ENCODE assay signal across 2 cellular contexts in the genomic region with DNA sequence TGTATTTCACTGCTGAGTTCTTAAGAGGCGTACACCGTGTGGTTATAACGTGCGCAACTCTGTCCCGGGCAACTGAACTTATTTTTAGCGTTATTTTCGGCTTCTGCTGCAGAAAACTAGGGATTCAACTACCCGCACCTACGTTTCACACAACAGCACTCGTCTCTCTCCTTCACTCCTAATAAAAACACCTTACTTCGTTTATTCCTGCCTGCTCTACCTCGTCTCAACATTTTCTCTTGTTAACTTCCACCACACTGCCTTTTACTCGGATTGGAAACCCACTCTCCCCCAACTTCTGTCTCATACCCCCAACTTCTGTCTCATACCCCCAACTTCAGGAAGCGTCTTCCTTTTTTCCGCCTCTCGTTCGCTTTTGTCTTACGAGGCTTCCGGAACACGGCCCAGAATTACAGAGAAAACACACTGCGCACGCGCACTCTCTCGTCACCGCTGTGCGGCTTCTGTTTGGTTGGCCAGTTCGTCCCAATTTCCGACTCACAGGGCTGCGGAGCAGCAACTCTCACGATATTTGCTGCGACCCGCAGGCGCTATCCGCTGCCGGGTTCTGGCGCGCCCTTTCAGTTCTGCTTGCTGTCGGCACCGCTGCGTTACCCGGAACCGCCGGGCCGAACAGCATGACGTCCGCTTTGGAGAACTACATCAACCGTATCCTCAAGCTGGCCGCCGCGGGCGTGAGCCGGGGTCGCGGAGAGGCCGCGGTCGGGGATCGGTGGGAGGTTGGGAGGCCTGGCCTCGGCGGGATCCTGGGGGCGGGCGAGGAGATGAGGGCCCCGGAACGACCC.
TF ChIP-seq lines count a peak whose summit lies in the region.

A gene (plus strand): TSS at position 579 of the 806 bp plus-strand sequence. CDS start 60 bp downstream, at position 639.

TF ChIP-seq in IMR-90, 13 proteins besides CTCF, POLR2A, EP300 and RAD21:
- TF ChIP-seq BHLHE40 (IDR thresholded peaks at IDR 0.05; ENCODE audit: low read depth, low read length): 0 out of 2 replicates have a peak, but pooled peaks have one; percentile 3
- peak; percentile 26; the same call in 1 of the 2 replicates for TF ChIP-seq MAZ (IDR thresholded peaks at IDR 0.05; ENCODE audit: borderline replicate concordance, low read depth, low read length)
- TF ChIP-seq RFX5 (IDR thresholded peaks at IDR 0.05; ENCODE audit: low read depth, low read length): no peak
- TF ChIP-seq SMC3 (IDR thresholded peaks at IDR 0.05; ENCODE audit: low read depth, low read length): no peak
- TF ChIP-seq CHD1 (IDR thresholded peaks at IDR 0.05; ENCODE audit: low read depth, low read length): no peak
- TF ChIP-seq MXI1 (IDR thresholded peaks at IDR 0.05; ENCODE audit: borderline replicate concordance, low read depth, low read length): peak; percentile 69; the same call in 1 of the 2 replicates
- no peak for TF ChIP-seq RCOR1 (IDR thresholded peaks at IDR 0.05; ENCODE audit: insufficient replicate concordance, low read length)
- TF ChIP-seq FOS (IDR thresholded peaks at IDR 0.05; ENCODE audit: low read depth, low read length): no peak
- no peak for TF ChIP-seq CEBPB (IDR thresholded peaks at IDR 0.05; ENCODE audit: low read depth, low read length)
- TF ChIP-seq, protein P1, sequence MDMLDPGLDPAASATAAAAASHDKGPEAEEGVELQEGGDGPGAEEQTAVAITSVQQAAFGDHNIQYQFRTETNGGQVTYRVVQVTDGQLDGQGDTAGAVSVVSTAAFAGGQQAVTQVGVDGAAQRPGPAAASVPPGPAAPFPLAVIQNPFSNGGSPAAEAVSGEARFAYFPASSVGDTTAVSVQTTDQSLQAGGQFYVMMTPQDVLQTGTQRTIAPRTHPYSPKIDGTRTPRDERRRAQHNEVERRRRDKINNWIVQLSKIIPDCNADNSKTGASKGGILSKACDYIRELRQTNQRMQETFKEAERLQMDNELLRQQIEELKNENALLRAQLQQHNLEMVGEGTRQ (IDR thresholded peaks at IDR 0.05; ENCODE audit: low read depth, low read length): no peak
- TF ChIP-seq, protein P2, sequence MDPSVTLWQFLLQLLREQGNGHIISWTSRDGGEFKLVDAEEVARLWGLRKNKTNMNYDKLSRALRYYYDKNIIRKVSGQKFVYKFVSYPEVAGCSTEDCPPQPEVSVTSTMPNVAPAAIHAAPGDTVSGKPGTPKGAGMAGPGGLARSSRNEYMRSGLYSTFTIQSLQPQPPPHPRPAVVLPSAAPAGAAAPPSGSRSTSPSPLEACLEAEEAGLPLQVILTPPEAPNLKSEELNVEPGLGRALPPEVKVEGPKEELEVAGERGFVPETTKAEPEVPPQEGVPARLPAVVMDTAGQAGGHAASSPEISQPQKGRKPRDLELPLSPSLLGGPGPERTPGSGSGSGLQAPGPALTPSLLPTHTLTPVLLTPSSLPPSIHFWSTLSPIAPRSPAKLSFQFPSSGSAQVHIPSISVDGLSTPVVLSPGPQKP (IDR thresholded peaks at IDR 0.05; ENCODE audit: borderline replicate concordance, low read depth, low read length): no peak
- TF ChIP-seq MAFK (IDR thresholded peaks at IDR 0.05; ENCODE audit: low read depth, low read length): no peak

TF ChIP-seq in endothelial cell of umbilical vein, 7 proteins besides CTCF, POLR2A, EP300 and RAD21:
- TF ChIP-seq POLR2AphosphoS5 (IDR thresholded peaks at IDR 0.05; ENCODE audit: insufficient read depth, low read depth, low read length) (peak; percentile 61), FOS (IDR thresholded peaks at IDR 0.05; ENCODE audit: borderline replicate concordance, insufficient read depth, low read length) (no peak)
TF ChIP-seq in endothelial cell of umbilical vein: peak in this region for 1.
